Comparison of ENCODE assay signal across 10 cellular contexts in the genomic region with DNA sequence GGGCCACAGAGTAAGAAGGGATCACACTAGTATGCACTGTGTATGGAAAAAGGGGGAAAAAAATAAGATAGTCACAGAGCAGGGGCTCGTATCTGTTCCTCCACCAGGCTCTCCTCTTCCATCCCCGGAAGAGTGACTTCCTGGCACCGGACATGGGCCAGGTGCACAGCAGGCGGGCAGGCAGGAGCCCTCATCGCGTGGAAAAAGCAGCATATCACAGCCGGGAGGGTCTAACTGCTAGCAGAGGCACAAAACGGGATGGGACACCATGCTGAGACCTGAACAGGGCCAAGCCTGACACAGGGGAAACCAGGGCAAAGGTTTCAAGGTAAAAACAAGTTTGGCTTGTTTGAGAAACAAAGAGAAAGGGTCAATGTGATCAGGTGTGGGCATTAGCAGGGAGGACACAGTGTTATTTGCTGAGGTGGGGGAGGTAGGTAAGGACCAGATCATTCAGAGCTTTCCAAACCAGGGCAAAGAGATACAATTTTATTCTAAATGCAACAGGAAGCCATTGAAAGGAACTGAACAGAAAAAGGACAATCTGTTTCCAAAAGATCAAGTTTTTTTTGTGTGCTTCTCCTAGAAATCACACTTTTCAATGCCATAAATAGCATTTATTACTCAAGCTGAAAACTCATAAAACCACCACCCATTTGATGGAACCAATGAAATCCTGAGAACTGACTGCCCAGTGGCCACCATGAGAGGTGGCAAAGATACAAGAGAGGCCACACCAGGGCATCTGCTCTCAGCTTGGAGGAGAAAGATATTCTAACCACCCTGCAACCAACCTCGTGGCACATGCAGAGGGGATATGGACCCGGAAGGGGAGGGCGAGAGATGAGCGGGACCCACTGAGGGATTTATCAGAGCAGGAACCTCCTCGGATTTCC. TPM values are rescaled to one million over a fixed set of nuclear protein-coding genes. Genes with fewer than 3 reads are reported as not detected.
DNase-seq lines count a peak whose midpoint lies in the region; ATAC-seq, FAIRE-seq and TF ChIP-seq lines count a peak whose summit lies in the region.
"Had no signal": no experiment of that assay in that cellular context is flagged by ENCODE, and none has a peak within 500 bp of the region (broad histone marks: within the 10 kb centered on the region; RNA-seq: fewer than 3 reads in every experiment).

No MANE protein-coding gene starts in this region.

- H3K23me2 ChIP-seq in H1 (ENCODE audit: low read depth, low read length): peaks cover 6% of the 10 kb centered on the region; the same call in 1 of the 2 replicates

- in situ Hi-C loops in IMR-90 (cut with MboI; ENCODE audit: low sequenced_read_pairs): no loop called here

- POLR2A ChIA-PET in IMR-90 (lab: Charles Lee; ENCODE audit: unreplicated experiment): no interaction called here
- POLR2A ChIA-PET in H1 (lab: Charles Lee; ENCODE audit: partially characterized antibody): no interaction called here

- H3K36me3 ChIP-seq in IMR-90 (ENCODE audit: control insufficient read depth, insufficient read depth, low read length) (no peaks in the 10 kb centered on the region), H1 (ENCODE audit: control insufficient read depth in 2 of 4, insufficient read depth in 4 of 4, low read length in 3 of 4) (no peaks in the 10 kb centered on the region), trophoblast cell (ENCODE audit: control insufficient read depth in 1 of 2, insufficient read depth in 2 of 2, low read length in 2 of 2) (no peaks in the 10 kb centered on the region)
- H3K36me3 ChIP-seq: neutrophil had no signal

- 0 out of 2 replicates have a peak overlapping the region, but pooled peaks have one; percentile 25 for H3K14ac ChIP-seq in IMR-90 (replicated peaks; ENCODE audit: low read depth, low read length)
- H3K14ac ChIP-seq in H1 (ENCODE audit: insufficient read length): no peak overlapping the region
- H3K14ac ChIP-seq in trophoblast cell (ENCODE audit: low read length): peak overlapping the region; percentile 11

- no peak overlapping the region for H3K18ac ChIP-seq in IMR-90 (ENCODE audit: low read depth, low read length)
- H3K18ac ChIP-seq in H1 (ENCODE audit: extremely low read depth, low read length): peak overlapping the region; percentile 95
- peak overlapping the region; percentile 16 for H3K18ac ChIP-seq in trophoblast cell (ENCODE audit: low read length)

- TF ChIP-seq RAD21 in IMR-90 (IDR thresholded peaks at IDR 0.05; ENCODE audit: low read length) (no peak), H1 (IDR thresholded peaks at IDR 0.05 in 1 of 2, conservative IDR thresholded peaks at IDR 0.05 in 1 of 2; ENCODE audit: low read depth in 2 of 2, low read length in 2 of 2) (0 out of 4 replicates have a peak, but pooled peaks of 1 of the 2 experiments have one; percentile 4)

- no peak overlapping the region for H4K8ac ChIP-seq in IMR-90 (ENCODE audit: low read depth in 2 of 2, low read length in 2 of 2)
- H4K8ac ChIP-seq in H1 (ENCODE audit: extremely low read depth, insufficient read depth, low read length): no peak overlapping the region
- peak overlapping the region; percentile 55 for H4K8ac ChIP-seq in trophoblast cell (ENCODE audit: low read depth, low read length)

- DNase-seq in D721Med (ENCODE audit: insufficient read length, low spot score) (no peak), IMR-90 (no peak), H1 (ENCODE audit: low read depth in 1 of 2, low spot score in 2 of 2) (no peak), trophoblast cell (peak; percentile 21 to 55), NAMALWA (ENCODE audit: low spot score) (no peak), SK-N-DZ (ENCODE audit: low spot score) (no peak)
- DNase-seq: SIG-M5 had no signal

- H2BK5ac ChIP-seq in IMR-90 (ENCODE audit: low read depth, low read length, poor library complexity, severe bottlenecking) (no peak overlapping the region), H1 (ENCODE audit: low read depth, low read length) (peak overlapping the region; percentile 98; the same call in 1 of the 2 replicates), trophoblast cell (ENCODE audit: low read depth, low read length, poor library complexity) (peak overlapping the region; percentile 4)

- no peak for ATAC-seq in IMR-90 (ENCODE audit: low read depth)
- ATAC-seq in GM19328 (IDR thresholded peaks at IDR 0.05; ENCODE audit: unreplicated experiment): no peak
- no peak for ATAC-seq in HG03095 (IDR thresholded peaks at IDR 0.05; ENCODE audit: unreplicated experiment)

- no peak overlapping the region for H4K12ac ChIP-seq in trophoblast cell (ENCODE audit: low read depth, low read length)

- H3K56ac ChIP-seq in IMR-90 (ENCODE audit: extremely low read depth, insufficient read depth, low read length): no peak overlapping the region
- H3K56ac ChIP-seq in H1 (replicated peaks; ENCODE audit: insufficient read length, low read depth, low read length): no peak overlapping the region

- BruUV-seq in IMR-90 (replicated peaks; lab: Mats Ljungman, UMichigan): no TSS peak

- no peak overlapping the region for H3K27ac ChIP-seq in IMR-90 (ENCODE audit: insufficient read depth, low read length)
- peak overlapping the region; percentile 67 for H3K27ac ChIP-seq in H1 (ENCODE audit: low read depth, low read length)
- H3K27ac ChIP-seq in trophoblast cell (ENCODE audit: low read depth, low read length): no peak overlapping the region
- H3K27ac ChIP-seq: neutrophil had no signal

- peaks cover 13% of the 10 kb centered on the region for H3K9me1 ChIP-seq in IMR-90 (ENCODE audit: insufficient read depth, low read length)

- no peak for TF ChIP-seq POLR2A in IMR-90 (IDR thresholded peaks at IDR 0.05; ENCODE audit: low read depth, low read length)
- no peak for TF ChIP-seq POLR2A in H1 (IDR thresholded peaks at IDR 0.05; ENCODE audit: control extremely low read depth in 1 of 2, low read depth in 2 of 2, low read length in 2 of 2)

- peaks cover 12 to 55% of the 10 kb centered on the region in 2 experiments for H3K79me1 ChIP-seq in IMR-90 (ENCODE audit: low read depth in 1 of 2, low read length in 2 of 2)
- peaks cover 14% of the 10 kb centered on the region for H3K79me1 ChIP-seq in H1 (ENCODE audit: low read depth, low read length)
- peaks cover 2% of the 10 kb centered on the region for H3K79me1 ChIP-seq in trophoblast cell (ENCODE audit: low read length)

- intact Hi-C loops in IMR-90 (cut with micrococcal nuclease): no loop called here

- H2BK12ac ChIP-seq in H1 (ENCODE audit: low read depth, low read length): peak overlapping the region; percentile 97
- H2BK12ac ChIP-seq in trophoblast cell (ENCODE audit: low read length): no peak overlapping the region

- H2AK5ac ChIP-seq in IMR-90 (ENCODE audit: low read depth, low read length) (no peak overlapping the region), H1 (ENCODE audit: low read depth, low read length) (peak overlapping the region; percentile 98), trophoblast cell (ENCODE audit: low read length) (no peak overlapping the region)

- no peak overlapping the region for H2AK9ac ChIP-seq in IMR-90 (replicated peaks; ENCODE audit: low read depth, low read length, poor library complexity)

- TF ChIP-seq CTCF in D721Med (IDR thresholded peaks at IDR 0.05; ENCODE audit: insufficient read depth, missing control alignments): no peak
- TF ChIP-seq CTCF in IMR-90 (conservative IDR thresholded peaks at IDR 0.05; ENCODE audit: low read depth, low read length): no peak
- TF ChIP-seq CTCF in H1 (IDR thresholded peaks at IDR 0.05; ENCODE audit: control extremely low read depth in 1 of 3, insufficient read depth in 1 of 3, low read depth in 1 of 3, low read length in 3 of 3): no peak

- H2BK15ac ChIP-seq in IMR-90 (ENCODE audit: low read depth, low read length): no peak overlapping the region
- peak overlapping the region; percentile 47; the same call in 1 of the 2 replicates for H2BK15ac ChIP-seq in H1 (ENCODE audit: low read length)

- H3K79me2 ChIP-seq in H1 (ENCODE audit: control insufficient read depth in 1 of 2, insufficient read depth in 2 of 2, low read length in 2 of 2) (peaks cover 4 to 81% of the 10 kb centered on the region in 2 experiments; a peak in 3 of 4 replicates), trophoblast cell (ENCODE audit: control insufficient read depth, insufficient read depth, low read length, poor library complexity) (no peaks in the 10 kb centered on the region)

- no peak overlapping the region for H3K9ac ChIP-seq in IMR-90 (ENCODE audit: low read depth, low read length)
- peak overlapping the region in 1 of 4 experiments; percentile 19; a peak in 3 of 7 replicates for H3K9ac ChIP-seq in H1 (replicated peaks in 1 of 4; ENCODE audit: extremely low read depth in 1 of 4, low read depth in 3 of 4, low read length in 3 of 4)
- H3K9ac ChIP-seq in trophoblast cell (ENCODE audit: low read length): no peak overlapping the region

- no peak; a peak in 1 of 3 replicates for TF ChIP-seq EP300 in H1 (IDR thresholded peaks at IDR 0.05; ENCODE audit: borderline replicate concordance in 1 of 2, low read depth in 2 of 2, low read length in 2 of 2)

- H3K4me2 ChIP-seq in IMR-90 (ENCODE audit: low read depth, low read length) (no peak overlapping the region), H1 (ENCODE audit: insufficient read depth in 1 of 2, low read depth in 2 of 2, low read length in 2 of 2) (peak overlapping the region; percentile 54 to 55), trophoblast cell (ENCODE audit: low read length) (peak overlapping the region; percentile 15)

- H2AFZ ChIP-seq in IMR-90 (replicated peaks; ENCODE audit: low read length, poor library complexity) (no peak overlapping the region), H1 (ENCODE audit: low read length) (no peak overlapping the region), trophoblast cell (ENCODE audit: insufficient read depth, low read length, poor library complexity) (peak overlapping the region; percentile 8)

- FAIRE-seq in D721Med (lab: Jason Lieb, UNC): peak; percentile 84
- peak; percentile 62 for FAIRE-seq in H1 (lab: Jason Lieb, UNC)

- peaks cover 6% of the 10 kb centered on the region; the same call in 1 of the 2 replicates for H4K20me1 ChIP-seq in IMR-90 (ENCODE audit: insufficient read depth, low read length)
- no peaks in the 10 kb centered on the region for H4K20me1 ChIP-seq in H1 (replicated peaks in 1 of 2; ENCODE audit: control insufficient read depth in 1 of 2, insufficient read depth in 2 of 2, low read length in 2 of 2)

- H3K27me3 ChIP-seq in IMR-90 (ENCODE audit: control insufficient read depth, insufficient read depth, low read length): no peaks in the 10 kb centered on the region
- H3K27me3 ChIP-seq in H1 (replicated peaks in 1 of 4; ENCODE audit: control insufficient read depth in 3 of 4, extremely low read depth in 1 of 4, insufficient read depth in 3 of 4, low read length in 3 of 4): no peaks in the 10 kb centered on the region
- no peaks in the 10 kb centered on the region for H3K27me3 ChIP-seq in trophoblast cell (ENCODE audit: insufficient read depth, low read length)
- H3K27me3 ChIP-seq: neutrophil had no signal

- H4K5ac ChIP-seq in IMR-90 (ENCODE audit: low read depth, low read length) (no peak overlapping the region), H1 (ENCODE audit: insufficient read length, low read depth, low read length) (peak overlapping the region; percentile 12)

- 75% methylated on average over 6 of the region's 13 CpGs; no CpG with 5 or more reads in 1 of the 2 experiments for WGBS in IMR-90 (ENCODE audit: extremely low coverage in 2 of 2, insufficient read length in 1 of 2), 2 experiments
- 51% methylated on average over 13 of the region's 13 CpGs; no CpG with 5 or more reads in 1 of the 2 experiments for WGBS in H1 (ENCODE audit: extremely low coverage in 1 of 2, insufficient coverage in 1 of 2, insufficient read length in 1 of 2, insufficient replicate concordance in 2 of 2, low coverage in 1 of 2, low lambda C conversion rate in 2 of 2, missing lambda C conversion rate in 1 of 2), 2 experiments
- WGBS in trophoblast cell (ENCODE audit: extremely low coverage, insufficient coverage, insufficient read length): no CpG with 5 or more reads among the region's 13 CpGs

- H3K4me3 ChIP-seq in IMR-90 (ENCODE audit: insufficient read depth, low read depth, low read length): no peak overlapping the region
- peak overlapping the region in 2 of 4 experiments; percentile 22 to 37; a peak in 4 of 8 replicates for H3K4me3 ChIP-seq in H1 (ENCODE audit: extremely low read depth in 1 of 4, insufficient read depth in 2 of 4, low read depth in 3 of 4, low read length in 4 of 4)
- no peak overlapping the region for H3K4me3 ChIP-seq in trophoblast cell (ENCODE audit: low read depth, low read length)

- H3K4me1 ChIP-seq in IMR-90 (ENCODE audit: control insufficient read depth, insufficient read depth, low read length): peaks cover 11% of the 10 kb centered on the region
- H3K4me1 ChIP-seq in H1 (replicated peaks in 1 of 4; ENCODE audit: control insufficient read depth in 3 of 4, insufficient read depth in 4 of 4, low read length in 3 of 4): peaks cover 21 to 42% (median 33%) of the 10 kb centered on the region in 4 experiments
- H3K4me1 ChIP-seq in trophoblast cell (ENCODE audit: control insufficient read depth in 1 of 2, insufficient read depth in 2 of 2, low read length in 2 of 2): peaks cover 21 to 22% of the 10 kb centered on the region in 2 experiments

- H4K91ac ChIP-seq in IMR-90 (ENCODE audit: insufficient read depth, low read depth, low read length): no peak overlapping the region
- H4K91ac ChIP-seq in H1 (replicated peaks; ENCODE audit: insufficient read length, low read length): peak overlapping the region; percentile 94
- peak overlapping the region; percentile 23 for H4K91ac ChIP-seq in trophoblast cell (ENCODE audit: low read depth, low read length)

- dilution Hi-C loops in IMR-90 (cut with HindIII; ENCODE audit: low sequenced_read_pairs, unreplicated experiment): no loop called here

- no peak overlapping the region; the same call in 1 of the 2 replicates for H3K4ac ChIP-seq in IMR-90 (ENCODE audit: low read depth, low read length)
- peak overlapping the region; percentile 28 for H3K4ac ChIP-seq in H1 (replicated peaks; ENCODE audit: insufficient read length, low read depth, low read length)
- peak overlapping the region; percentile 23 for H3K4ac ChIP-seq in trophoblast cell (ENCODE audit: low read depth, low read length)

- H3K23ac ChIP-seq in IMR-90 (ENCODE audit: low read depth, low read length) (peak overlapping the region; percentile 30; the same call in 1 of the 2 replicates), H1 (ENCODE audit: insufficient read length) (no peak overlapping the region), trophoblast cell (ENCODE audit: low read length) (no peak overlapping the region)

- H2BK20ac ChIP-seq in IMR-90 (ENCODE audit: low read depth, low read length) (no peak overlapping the region), H1 (ENCODE audit: low read length) (peak overlapping the region; percentile 99)

- H3K9me3 ChIP-seq in IMR-90 (ENCODE audit: control insufficient read depth, insufficient read depth, low read length): no peaks in the 10 kb centered on the region
- H3K9me3 ChIP-seq in H1 (ENCODE audit: insufficient read depth in 2 of 2, low read depth in 1 of 2, low read length in 1 of 2): no peaks in the 10 kb centered on the region
- peaks cover 2% of the 10 kb centered on the region for H3K9me3 ChIP-seq in trophoblast cell (ENCODE audit: insufficient read depth, low read depth, low read length)
- H3K9me3 ChIP-seq: neutrophil had no signal

- H2BK120ac ChIP-seq in IMR-90 (ENCODE audit: low read depth, low read length) (no peak overlapping the region), H1 (replicated peaks; ENCODE audit: low read depth, low read length) (peak overlapping the region; percentile 60), trophoblast cell (ENCODE audit: insufficient read depth, low read length, poor library complexity) (no peak overlapping the region)

- CTCF ChIA-PET in IMR-90 (lab: Yijun Ruan, JAX) (no interaction called here), H1 (lab: Charles Lee; ENCODE audit: partially characterized antibody) (no interaction called here)

RNA-seq across cellular contexts. Expression of a gene that starts 9.2 kb away (rescaled TPM):
- 13.4 and 43.0 TPM in 2 replicates for total RNA-seq in IMR-90 (2012; rRNA removed)
- 47.9 and 49.5 TPM in 2 replicates for polyA plus RNA-seq in IMR-90 (2012; rRNA removed)
- polyA plus RNA-seq in IMR-90 (2012; cell fraction: cytosol; rRNA removed): 28.6 and 46.1 TPM in 2 replicates
- 17.1 and 47.4 TPM in 2 replicates for polyA plus RNA-seq in IMR-90 (2012; cell fraction: nucleus; rRNA removed; ENCODE audit: low replicate concordance)
- 153 and 154 TPM in 2 replicates for total RNA-seq in H1 (2021; fragmentation: NEBNext Ultra II Directional; extraction: Animal tissue kit (Norgen Biotek cat#: 25700))
- polyA plus RNA-seq in H1 (2011; rRNA removed): 186 and 195 TPM in 2 replicates
- polyA plus RNA-seq in H1 (2011; cell fraction: cytosol; rRNA removed): 277 TPM
- polyA plus RNA-seq in H1 (2011; cell fraction: nucleus; rRNA removed): 76.0 TPM
- 131 to 163 TPM (median 150 TPM) in 4 replicates for polyA plus RNA-seq in H1 (2012, experiment 1 of 2)
- polyA plus RNA-seq in H1 (2012, experiment 2 of 2): 107 TPM
- polyA plus RNA-seq in H1 (2013, experiment 1 of 2): 120 TPM
- polyA plus RNA-seq in H1 (2013, experiment 2 of 2): 122 TPM
- polyA minus RNA-seq in H1 (2011; rRNA and poly(A)+ RNA removed): 48.1 and 64.5 TPM in 2 replicates
- polyA minus RNA-seq in H1 (2011; cell fraction: cytosol; rRNA and poly(A)+ RNA removed): 59.4 TPM
- 36.3 TPM for polyA minus RNA-seq in H1 (2011; cell fraction: nucleus; rRNA and poly(A)+ RNA removed)
- polyA plus RNA-seq in trophoblast cell (2013): 38.4 and 40.9 TPM in 2 replicates
- 64.1 and 81.8 TPM in 2 replicates for polyA plus RNA-seq in SK-N-DZ (2014; cell fraction: cytosol; rRNA removed)
- 57.4 and 116 TPM in 2 replicates for polyA plus RNA-seq in SK-N-DZ (2014; cell fraction: nucleus; rRNA removed)

RNA-seq across cellular contexts. Expression of a gene that starts 33.0 kb away (rescaled TPM):
- not detected in 2 replicates for total RNA-seq in IMR-90 (2012; rRNA removed)
- polyA plus RNA-seq in IMR-90 (2012; rRNA removed) (not detected in 2 replicates), H1 (2011; rRNA removed) (not detected in 2 replicates)
- not detected in 2 replicates for polyA plus RNA-seq in IMR-90 (2012; cell fraction: cytosol; rRNA removed)
- polyA plus RNA-seq in IMR-90 (2012; cell fraction: nucleus; rRNA removed; ENCODE audit: low replicate concordance): not detected in 2 replicates
- not detected in 2 replicates for total RNA-seq in H1 (2021; fragmentation: NEBNext Ultra II Directional; extraction: Animal tissue kit (Norgen Biotek cat#: 25700))
- polyA plus RNA-seq in H1 (2011; cell fraction: cytosol; rRNA removed): not detected
- polyA plus RNA-seq in H1 (2011; cell fraction: nucleus; rRNA removed): not detected
- polyA plus RNA-seq in H1 (2012, experiment 1 of 2): not detected in 4 replicates
- polyA plus RNA-seq in H1 (2012, experiment 2 of 2): not detected
- not detected for polyA plus RNA-seq in H1 (2013, experiment 1 of 2)
- polyA plus RNA-seq in H1 (2013, experiment 2 of 2): not detected
- polyA minus RNA-seq in H1 (2011; rRNA and poly(A)+ RNA removed): not detected in 2 replicates
- not detected for polyA minus RNA-seq in H1 (2011; cell fraction: cytosol; rRNA and poly(A)+ RNA removed)
- polyA minus RNA-seq in H1 (2011; cell fraction: nucleus; rRNA and poly(A)+ RNA removed): not detected
- not detected in 2 replicates for polyA plus RNA-seq in trophoblast cell (2013)
- not detected in 2 replicates for polyA plus RNA-seq in SK-N-DZ (2014; cell fraction: cytosol; rRNA removed)
- polyA plus RNA-seq in SK-N-DZ (2014; cell fraction: nucleus; rRNA removed): not detected in 2 replicates

Comparison
In these comparisons a context has a peak if more than half of its experiments do, and no peak if none do; other contexts are left out.
1. DNase-seq: peak in trophoblast cell (2 of 2); none in D721Med (single experiment), IMR-90 (single experiment), H1 (0 of 2), NAMALWA (single experiment) and SK-N-DZ (single experiment).